In genomic region chr7:100152937-100153666, GRCh38 we compare ENCODE assay signal across 14 cellular contexts. TPM values are rescaled to one million over a fixed set of nuclear protein-coding genes. Genes with fewer than 3 reads are reported as not detected.
DNase-seq lines count a peak whose midpoint lies in the region; ATAC-seq and TF ChIP-seq lines count a peak whose summit lies in the region.
"Had no signal": no experiment of that assay in that cellular context is flagged by ENCODE, and none has a peak within 500 bp of the region (broad histone marks: within the 10 kb centered on the region; RNA-seq: fewer than 3 reads in every experiment).

No MANE protein-coding gene starts in this region.

- TF ChIP-seq CTCF in natural killer cell (IDR thresholded peaks at IDR 0.05), result no peak
- no peak for TF ChIP-seq CTCF in endodermal cell (conservative IDR thresholded peaks at IDR 0.05)
- TF ChIP-seq CTCF in transverse colon (IDR thresholded peaks at IDR 0.05), result no peak

- H3K4me3 Mint-ChIP-seq in natural killer cell, result no peak overlapping the region
- H3K4me3 Mint-ChIP-seq in natural killer cell treated with Interleukin-12 subunit alpha and Interleukin-12 subunit beta and Interleukin-15 and Interleukin-18, amount 100 ng/mL, for 72 hours, result no peak overlapping the region
- no peak overlapping the region for H3K4me3 Mint-ChIP-seq in T-helper 17 cell
- H3K4me3 Mint-ChIP-seq in endodermal cell, result no peak overlapping the region
- H3K4me3 Mint-ChIP-seq: activated naive CD4-positive, alpha-beta T cell treated with anti-CD3 and anti-CD28 coated beads, Interleukin-2, amount 50 U/mL, for 24 hours had no signal

- H3K27me3 ChIP-seq in endodermal cell (ENCODE audit: control insufficient read depth, insufficient read depth, low read length, poor library complexity, severe bottlenecking) (no peaks in the 10 kb centered on the region), transverse colon (no peaks in the 10 kb centered on the region)

- no peak for DNase-seq in natural killer cell
- DNase-seq in natural killer cell treated with Interleukin-12 subunit alpha and Interleukin-12 subunit beta and Interleukin-15 and Interleukin-18, amount 100 ng/mL, for 72 hours (ENCODE audit: low spot score), result no peak
- DNase-seq in T-helper 17 cell, result no peak
- peak; percentile 43 for DNase-seq in endodermal cell
- no peak for DNase-seq in transverse colon
- no peak for DNase-seq in stimulated activated CD4-positive, alpha-beta T cell treated with anti-CD3 and anti-CD28 coated beads, Interleukin-12 subunit alpha, Interleukin-12 subunit beta, amount 100 ng/mL, for 4 hours
- DNase-seq: activated CD4-positive, CD25-positive, alpha-beta regulatory T cell; GOT3; NCI-H187; NCI-H510A; psoas muscle had no signal

- no peak overlapping the region for H3K9ac ChIP-seq in endodermal cell (ENCODE audit: extremely low read depth, low read length, poor library complexity, severe bottlenecking)

- no peak for TF ChIP-seq POLR2A in transverse colon (IDR thresholded peaks at IDR 0.05)

- H3K9me3 ChIP-seq in T-helper 17 cell (ENCODE audit: control insufficient read depth, low read length, poor library complexity, severe bottlenecking) (no peaks in the 10 kb centered on the region), endodermal cell (ENCODE audit: control insufficient read depth, low read length) (no peaks in the 10 kb centered on the region), transverse colon (no peaks in the 10 kb centered on the region)
- H3K9me3 ChIP-seq: psoas muscle had no signal

- no peak overlapping the region for H3K27ac ChIP-seq in endodermal cell (ENCODE audit: low read depth, low read length)
- peak overlapping the region; percentile 89 to 91 (median 90) for H3K27ac ChIP-seq in transverse colon
- H3K27ac ChIP-seq: psoas muscle had no signal

- H3K36me3 ChIP-seq in endodermal cell (ENCODE audit: control insufficient read depth, insufficient read depth, low read length) (peaks cover 47% of the 10 kb centered on the region), transverse colon (peaks cover 0 to 6% (median 0%) of the 10 kb centered on the region in 4 donors)

- no peak for TF ChIP-seq EP300 in transverse colon (IDR thresholded peaks at IDR 0.05; ENCODE audit: low read depth)

- intact Hi-C loops in natural killer cell (cut with micrococcal nuclease) (no loop called here), transverse colon (cut with DNase I; ENCODE audit: low total_unique reads) (no loop called here)

- in situ Hi-C loops in transverse colon (cut with MboI; ENCODE audit: low pct_ligation_motif_present in 1 of 4, low pct_unique_long_range_greater_than_20kb in 1 of 4, low sequenced_read_pairs in 3 of 4), result no loop called here

- no peaks in the 10 kb centered on the region for H3K27me3 Mint-ChIP-seq in natural killer cell (ENCODE audit: low read depth in 2 of 2)
- no peaks in the 10 kb centered on the region for H3K27me3 Mint-ChIP-seq in natural killer cell treated with Interleukin-12 subunit alpha and Interleukin-12 subunit beta and Interleukin-15 and Interleukin-18, amount 100 ng/mL, for 72 hours
- no peaks in the 10 kb centered on the region for H3K27me3 Mint-ChIP-seq in T-helper 17 cell
- H3K27me3 Mint-ChIP-seq in endodermal cell (ENCODE audit: insufficient read depth), result no peaks in the 10 kb centered on the region
- H3K27me3 Mint-ChIP-seq: activated naive CD4-positive, alpha-beta T cell treated with anti-CD3 and anti-CD28 coated beads, Interleukin-2, amount 50 U/mL, for 24 hours had no signal

- WGBS in endodermal cell (ENCODE audit: insufficient coverage in 1 of 2, insufficient read length in 1 of 2), 2 experiments, result 90 to 94% methylated on average over 12 to 18 of the region's 18 CpGs
- WGBS in transverse colon (ENCODE audit: low coverage in 1 of 2), 2 donors, result 75 to 91% methylated on average over 8 to 18 of the region's 18 CpGs

- no peak overlapping the region for H3K4me3 ChIP-seq in endodermal cell (ENCODE audit: low read length)
- no peak overlapping the region for H3K4me3 ChIP-seq in transverse colon
- H3K4me3 ChIP-seq: psoas muscle had no signal

- H3K27ac Mint-ChIP-seq in natural killer cell (peak overlapping the region; percentile 13 to 49), T-helper 17 cell (peak overlapping the region; percentile 98), endodermal cell (no peak overlapping the region)
- H3K27ac Mint-ChIP-seq in natural killer cell treated with Interleukin-12 subunit alpha and Interleukin-12 subunit beta and Interleukin-15 and Interleukin-18, amount 100 ng/mL, for 72 hours, result peak overlapping the region in 1 of 2 donors; percentile 54
- H3K27ac Mint-ChIP-seq: activated naive CD4-positive, alpha-beta T cell treated with anti-CD3 and anti-CD28 coated beads, Interleukin-2, amount 50 U/mL, for 24 hours had no signal

- H3K9me3 Mint-ChIP-seq in natural killer cell (no peaks in the 10 kb centered on the region), endodermal cell (no peaks in the 10 kb centered on the region)
- no peaks in the 10 kb centered on the region for H3K9me3 Mint-ChIP-seq in natural killer cell treated with Interleukin-12 subunit alpha and Interleukin-12 subunit beta and Interleukin-15 and Interleukin-18, amount 100 ng/mL, for 72 hours
- H3K9me3 Mint-ChIP-seq: activated naive CD4-positive, alpha-beta T cell treated with anti-CD3 and anti-CD28 coated beads, Interleukin-2, amount 50 U/mL, for 24 hours had no signal

- H3K36me3 Mint-ChIP-seq in natural killer cell (no peaks in the 10 kb centered on the region), T-helper 17 cell (ENCODE audit: low read depth) (peaks cover 11% of the 10 kb centered on the region), endodermal cell (ENCODE audit: low read depth) (peaks cover 41% of the 10 kb centered on the region)
- peaks cover 16% of the 10 kb centered on the region for H3K36me3 Mint-ChIP-seq in natural killer cell treated with Interleukin-12 subunit alpha and Interleukin-12 subunit beta and Interleukin-15 and Interleukin-18, amount 100 ng/mL, for 72 hours

- H3K4me1 Mint-ChIP-seq in natural killer cell, result peaks cover 35 to 54% of the 10 kb centered on the region in 2 donors
- peaks cover 30 to 32% of the 10 kb centered on the region in 2 donors for H3K4me1 Mint-ChIP-seq in natural killer cell treated with Interleukin-12 subunit alpha and Interleukin-12 subunit beta and Interleukin-15 and Interleukin-18, amount 100 ng/mL, for 72 hours (ENCODE audit: low read depth in 2 of 2)
- H3K4me1 Mint-ChIP-seq in T-helper 17 cell, result peaks cover 39% of the 10 kb centered on the region
- H3K4me1 Mint-ChIP-seq in endodermal cell, result peaks cover 47% of the 10 kb centered on the region

- no peak for ATAC-seq in natural killer cell
- no peak for ATAC-seq in natural killer cell treated with Interleukin-12 subunit alpha and Interleukin-12 subunit beta and Interleukin-15 and Interleukin-18, amount 100 ng/mL, for 72 hours
- ATAC-seq in T-helper 17 cell, result no peak
- no peak for ATAC-seq in HG03439 (IDR thresholded peaks at IDR 0.05; ENCODE audit: unreplicated experiment)
- ATAC-seq in GM21737 (IDR thresholded peaks at IDR 0.05; ENCODE audit: unreplicated experiment), result no peak
- ATAC-seq: psoas muscle had no signal

- H3K4me1 ChIP-seq in endodermal cell (ENCODE audit: control insufficient read depth, insufficient read depth, low read length), result peaks cover 23% of the 10 kb centered on the region
- peaks cover 24 to 90% (median 59%) of the 10 kb centered on the region in 4 donors for H3K4me1 ChIP-seq in transverse colon

RNA-seq across cellular contexts. Expression of gene LAMTOR4, which starts 4.4 kb away (rescaled TPM):
- total RNA-seq in natural killer cell (100 to 1,000 TPM; 148 to 161 (median 156) TPM), T-helper 17 cell (100 to 1,000 TPM; 124 to 135 TPM), endodermal cell (100 to 1,000 TPM; 155 to 188 TPM), transverse colon (100 to 1,000 TPM; 105 to 403 (median 256) TPM)
- 100 to 1,000 TPM; 124 to 145 TPM for total RNA-seq in natural killer cell treated with Interleukin-12 subunit alpha and Interleukin-12 subunit beta and Interleukin-15 and Interleukin-18, amount 100 ng/mL, for 72 hours
- polyA plus RNA-seq in endodermal cell (2013, experiment 1 of 2), result 146 TPM
- 131 TPM for polyA plus RNA-seq in endodermal cell (2013, experiment 2 of 2)

RNA-seq across cellular contexts. Expression of gene TRAPPC14, which starts 5.4 kb away (rescaled TPM):
- total RNA-seq in natural killer cell (10 to 100 TPM; 55.1 to 59.2 (median 56.5) TPM), T-helper 17 cell (10 to 100 TPM; 45.8 to 46.9 TPM), endodermal cell (10 to 100 TPM; 24.7 to 30.0 TPM), transverse colon (100 to 1,000 TPM in 1 of 4 donors, 10 to 100 TPM in 3; 43.5 to 111 (median 51.2) TPM)
- total RNA-seq in natural killer cell treated with Interleukin-12 subunit alpha and Interleukin-12 subunit beta and Interleukin-15 and Interleukin-18, amount 100 ng/mL, for 72 hours, result 10 to 100 TPM; 46.2 to 52.7 TPM
- 22.9 TPM for polyA plus RNA-seq in endodermal cell (2013, experiment 1 of 2)
- 18.2 TPM for polyA plus RNA-seq in endodermal cell (2013, experiment 2 of 2)

RNA-seq across cellular contexts. Expression of gene GAL3ST4, which starts 15.3 kb away (rescaled TPM):
- total RNA-seq in natural killer cell (under 1 TPM; 0.78 to 0.95 (median 0.78) TPM), T-helper 17 cell (1 to 10 TPM; 5.0 to 6.5 TPM), endodermal cell (1 to 10 TPM; 3.7 to 3.8 TPM), transverse colon (1 to 10 TPM in 3 of 4 donors, not detected in 1; 2.0 to 5.1 (median 3.8) TPM)
- 1 to 10 TPM in 1 of 2 donors, under 1 TPM in 1; 0.57 to 1.1 TPM for total RNA-seq in natural killer cell treated with Interleukin-12 subunit alpha and Interleukin-12 subunit beta and Interleukin-15 and Interleukin-18, amount 100 ng/mL, for 72 hours
- 13.3 TPM for polyA plus RNA-seq in endodermal cell (2013, experiment 1 of 2)
- polyA plus RNA-seq in endodermal cell (2013, experiment 2 of 2), result 13.4 TPM

RNA-seq across cellular contexts. Expression of gene GPC2, which starts 24.1 kb away (rescaled TPM):
- total RNA-seq in natural killer cell, result 1 to 10 TPM; 1.9 to 2.4 (median 2.3) TPM
- total RNA-seq in natural killer cell treated with Interleukin-12 subunit alpha and Interleukin-12 subunit beta and Interleukin-15 and Interleukin-18, amount 100 ng/mL, for 72 hours, result 1 to 10 TPM; 2.6 to 2.7 TPM
- 1 to 10 TPM; 5.0 to 8.5 TPM for total RNA-seq in T-helper 17 cell
- total RNA-seq in endodermal cell, result 10 to 100 TPM; 39.3 to 56.1 TPM
- 130 TPM for polyA plus RNA-seq in endodermal cell (2013, experiment 1 of 2)
- 122 TPM for polyA plus RNA-seq in endodermal cell (2013, experiment 2 of 2)
- total RNA-seq in transverse colon, result 10 to 100 TPM in 2 of 4 donors, 1 to 10 TPM in 1, not detected in 1; 3.5 to 17.2 (median 12.5) TPM

RNA-seq across cellular contexts. Expression of gene STAG3, which starts 24.6 kb away (rescaled TPM):
- total RNA-seq in natural killer cell (1 to 10 TPM; 5.0 to 5.6 (median 5.5) TPM), T-helper 17 cell (1 to 10 TPM; 4.0 to 4.8 TPM), endodermal cell (1 to 10 TPM; 1.2 to 3.3 TPM), transverse colon (1 to 10 TPM in 2 of 4 donors, under 1 TPM in 1, not detected in 1; 0.96 to 9.4 (median 2.2) TPM)
- total RNA-seq in natural killer cell treated with Interleukin-12 subunit alpha and Interleukin-12 subunit beta and Interleukin-15 and Interleukin-18, amount 100 ng/mL, for 72 hours, result 10 to 100 TPM; 13.7 to 24.4 TPM
- 1.4 TPM for polyA plus RNA-seq in endodermal cell (2013, experiment 1 of 2)
- polyA plus RNA-seq in endodermal cell (2013, experiment 2 of 2), result 1.7 TPM
